31 cellular contexts compared by ENCODE assay signal in genomic region chr13:43846496-43846895, GRCh38. TPM values are rescaled to one million over a fixed set of nuclear protein-coding genes. Genes with fewer than 3 reads are reported as not detected.
A peak's percentile ranks its signal among the peaks of the same experiment; 100 is the strongest.
DNase-seq lines count a peak whose midpoint lies in the region; ATAC-seq and TF ChIP-seq lines count a peak whose summit lies in the region.
"Had no signal": no experiment of that assay in that cellular context is flagged by ENCODE, and none has a peak within 500 bp of the region (broad histone marks: within the 10 kb centered on the region; RNA-seq: fewer than 3 reads in every experiment).

No MANE protein-coding gene starts in this region.

- TF ChIP-seq CTCF in lower leg skin (IDR thresholded peaks at IDR 0.05): no peak

- no peak overlapping the region for H2BK12ac ChIP-seq in mesenchymal stem cell (ENCODE audit: low read length in 2 of 2)

- peaks cover 19% of the 10 kb centered on the region for H3K36me3 Mint-ChIP-seq in activated naive CD8-positive, alpha-beta T cell treated with anti-CD3 and anti-CD28 coated beads, Interleukin-2, amount 50 U/mL, for 24 hours (ENCODE audit: low read depth)

- no peak overlapping the region for H2BK15ac ChIP-seq in mesenchymal stem cell (ENCODE audit: low read depth, poor library complexity, severe bottlenecking)

- H3K14ac ChIP-seq in mesenchymal stem cell (ENCODE audit: low read length in 2 of 2): no peak overlapping the region

- H3K23ac ChIP-seq in mesenchymal stem cell (ENCODE audit: low read length in 2 of 2): no peak overlapping the region

- no peaks in the 10 kb centered on the region for H3K27me3 ChIP-seq in mesenchymal stem cell (ENCODE audit: control insufficient read depth in 1 of 2, insufficient read depth in 1 of 2, low read length in 2 of 2)
- H3K27me3 ChIP-seq: body of pancreas, hepatocyte, uterus had no signal

- no peak overlapping the region for H3K18ac ChIP-seq in mesenchymal stem cell (ENCODE audit: low read depth in 1 of 2, low read length in 2 of 2)

- no peak overlapping the region for H3K27ac Mint-ChIP-seq in activated naive CD8-positive, alpha-beta T cell treated with anti-CD3 and anti-CD28 coated beads, Interleukin-2, amount 50 U/mL, for 24 hours
- H3K27ac Mint-ChIP-seq: activated CD4-positive, alpha-beta T cell treated with anti-CD3 and anti-CD28 coated beads for 36 hours; activated naive CD8-positive, alpha-beta T cell treated with anti-CD3 and anti-CD28 coated beads for 36 hours; memory B cell had no signal

- no peaks in the 10 kb centered on the region for H3K27me3 Mint-ChIP-seq in activated naive CD8-positive, alpha-beta T cell treated with anti-CD3 and anti-CD28 coated beads, Interleukin-2, amount 50 U/mL, for 24 hours
- H3K27me3 Mint-ChIP-seq: activated naive CD8-positive, alpha-beta T cell treated with anti-CD3 and anti-CD28 coated beads for 36 hours; memory B cell had no signal

- DNase-seq in AG08395 (ENCODE audit: low spot score): peak; percentile 55
- DNase-seq in HCEC 1CT: peak; percentile 59
- peak; percentile 72 for DNase-seq in dedifferentiated amniotic fluid mesenchymal stem cell (ENCODE audit: extremely low spot score)
- peak; percentile 86 for DNase-seq in mesenchymal stem cell
- no peak for DNase-seq in lower leg skin (ENCODE audit: low spot score in 2 of 2)
- no peak for DNase-seq in activated naive CD8-positive, alpha-beta T cell treated with anti-CD3 and anti-CD28 coated beads, Interleukin-2, amount 50 U/mL, for 24 hours
- DNase-seq: activated CD4-positive, alpha-beta T cell treated with anti-CD3 and anti-CD28 coated beads for 36 hours; activated effector memory CD4-positive, alpha-beta T cell treated with anti-CD3 and anti-CD28 coated beads, Interleukin-2, amount 50 U/mL, for 16 hours; activated naive CD8-positive, alpha-beta T cell treated with anti-CD3 and anti-CD28 coated beads for 36 hours; activated T-cell treated with anti-CD3 and anti-CD28 coated beads, Interleukin-2, amount 50 U/mL, for 1 hour; body of pancreas; C1 segment of cervical spinal cord; Caco-2; cerebellar nuclear complex; DMS79 treated with DMSO at 0.1 percent for 48 hours; GOT3; left cardiac atrium; NCI-H1048; NCI-H187; NCI-H2171 treated with DMSO at 0.1 percent for 48 hours; NCI-H524 treated with DMSO at 0.1 percent for 48 hours; NK-92 treated with Interleukin-12 subunit alpha and Interleukin-12 subunit beta, amount 100 ng/mL, for 24 hours; PC-9; SHP77; stimulated activated naive CD4-positive, alpha-beta T cell treated with Interleukin-2 at 50 U/mL for 16 hours; uterus had no signal

- H3K9me3 Mint-ChIP-seq in activated naive CD8-positive, alpha-beta T cell treated with anti-CD3 and anti-CD28 coated beads, Interleukin-2, amount 50 U/mL, for 24 hours: peaks cover 18% of the 10 kb centered on the region

- no peak overlapping the region for H3K4me2 ChIP-seq in mesenchymal stem cell (ENCODE audit: low read length, poor library complexity, severe bottlenecking)
- H3K4me2 ChIP-seq: hepatocyte, PC-9 had no signal

- H3K4me1 ChIP-seq in mesenchymal stem cell (ENCODE audit: control insufficient read depth, insufficient read depth, low read depth, low read length): no peaks in the 10 kb centered on the region
- H3K4me1 ChIP-seq: body of pancreas, uterus had no signal

- H3K79me1 ChIP-seq in mesenchymal stem cell (replicated peaks; ENCODE audit: low read length, poor library complexity, severe bottlenecking): no peaks in the 10 kb centered on the region

- TF ChIP-seq POLR2A in lower leg skin (IDR thresholded peaks at IDR 0.05): no peak

- no peak overlapping the region for H3K4me3 Mint-ChIP-seq in activated naive CD8-positive, alpha-beta T cell treated with anti-CD3 and anti-CD28 coated beads, Interleukin-2, amount 50 U/mL, for 24 hours
- H3K4me3 Mint-ChIP-seq: activated CD4-positive, alpha-beta T cell treated with anti-CD3 and anti-CD28 coated beads for 36 hours; activated naive CD8-positive, alpha-beta T cell treated with anti-CD3 and anti-CD28 coated beads for 36 hours; memory B cell had no signal

- H3K36me3 ChIP-seq in mesenchymal stem cell (ENCODE audit: control insufficient read depth in 1 of 2, insufficient read depth in 2 of 2, low read depth in 1 of 2, low read length in 2 of 2): peaks cover 3 to 6% of the 10 kb centered on the region in 2 experiments
- H3K36me3 ChIP-seq: thoracic aorta, uterus had no signal

- H3K4me3 ChIP-seq in mesenchymal stem cell (ENCODE audit: insufficient read depth in 1 of 2, low read depth in 1 of 2, low read length in 2 of 2) (no peak overlapping the region), lower leg skin (ENCODE audit: low read depth, poor library complexity, severe bottlenecking) (no peak overlapping the region)
- H3K4me3 ChIP-seq: body of pancreas, hepatocyte, PC-9, thoracic aorta, uterus had no signal

- H2BK120ac ChIP-seq in mesenchymal stem cell (ENCODE audit: low read depth, low read length): no peak overlapping the region

- intact Hi-C loops in lower leg skin (cut with DNase I; ENCODE audit: low total_unique reads): no loop called here

- H2AFZ ChIP-seq in mesenchymal stem cell (ENCODE audit: low read depth, low read length): no peak overlapping the region
- H2AFZ ChIP-seq: hepatocyte, PC-9 had no signal

- H3K4me1 Mint-ChIP-seq in activated naive CD8-positive, alpha-beta T cell treated with anti-CD3 and anti-CD28 coated beads, Interleukin-2, amount 50 U/mL, for 24 hours: no peaks in the 10 kb centered on the region
- H3K4me1 Mint-ChIP-seq: activated CD4-positive, alpha-beta T cell treated with anti-CD3 and anti-CD28 coated beads for 36 hours; activated naive CD8-positive, alpha-beta T cell treated with anti-CD3 and anti-CD28 coated beads for 36 hours; memory B cell had no signal

- no peak overlapping the region for H4K91ac ChIP-seq in mesenchymal stem cell (ENCODE audit: low read length)

- no peak overlapping the region for H2AK5ac ChIP-seq in mesenchymal stem cell (ENCODE audit: low read length, severe bottlenecking)

- no peak overlapping the region for H4K8ac ChIP-seq in mesenchymal stem cell (ENCODE audit: low read length)

- WGBS in mesenchymal stem cell: no CpG with 5 or more reads among the region's 1 CpG
- WGBS in lower leg skin, 2 donors: 68 to 80% methylated on average over 1 of the region's 1 CpG

- no peak overlapping the region for H3K27ac ChIP-seq in mesenchymal stem cell (ENCODE audit: low read length, poor library complexity, severe bottlenecking)
- H3K27ac ChIP-seq: body of pancreas, hepatocyte, PC-9, thoracic aorta, uterus had no signal

- ATAC-seq in GM18870 (IDR thresholded peaks at IDR 0.05; ENCODE audit: unreplicated experiment) (no peak), GM18498 (IDR thresholded peaks at IDR 0.05; ENCODE audit: unreplicated experiment) (no peak)
- ATAC-seq in activated naive CD8-positive, alpha-beta T cell treated with anti-CD3 and anti-CD28 coated beads, Interleukin-2, amount 50 U/mL, for 24 hours: no peak
- ATAC-seq: activated CD4-positive, alpha-beta T cell treated with anti-CD3 and anti-CD28 coated beads for 36 hours; body of pancreas had no signal

- H2BK5ac ChIP-seq in mesenchymal stem cell (ENCODE audit: low read depth, low read length, poor library complexity, severe bottlenecking): no peak overlapping the region

- peaks cover 17% of the 10 kb centered on the region for H3K9me3 ChIP-seq in mesenchymal stem cell (ENCODE audit: control insufficient read depth, low read length)

- H3K4ac ChIP-seq in mesenchymal stem cell (ENCODE audit: low read depth in 1 of 2, low read length in 2 of 2): no peak overlapping the region

- peak overlapping the region; percentile 63 for H3K9ac ChIP-seq in mesenchymal stem cell (ENCODE audit: low read length)

RNA-seq across cellular contexts. Expression of gene CCDC122, which starts 33.0 kb away (rescaled TPM):
- polyA plus RNA-seq in mesenchymal stem cell (2013, experiment 1 of 2): 3.9 TPM
- polyA plus RNA-seq in mesenchymal stem cell (2013, experiment 2 of 2): 4.8 TPM
- 1 to 10 TPM; 1.3 to 5.1 (median 2.1) TPM for total RNA-seq in lower leg skin

RNA-seq across cellular contexts. Expression of gene LACC1, which starts 33.2 kb away (rescaled TPM):
- polyA plus RNA-seq in mesenchymal stem cell (2013, experiment 1 of 2): 14.7 TPM
- polyA plus RNA-seq in mesenchymal stem cell (2013, experiment 2 of 2): 15.3 TPM
- 1 to 10 TPM; 2.7 to 6.8 (median 4.3) TPM for total RNA-seq in lower leg skin

RNA-seq across cellular contexts. Expression of gene ENOX1, which starts 59.7 kb away (rescaled TPM):
- 4.8 TPM for polyA plus RNA-seq in mesenchymal stem cell (2013, experiment 1 of 2)
- polyA plus RNA-seq in mesenchymal stem cell (2013, experiment 2 of 2): 4.8 TPM
- total RNA-seq in lower leg skin: under 1 TPM; 0.11 to 0.52 (median 0.30) TPM
- total RNA-seq: activated naive CD8-positive, alpha-beta T cell treated with anti-CD3 and anti-CD28 coated beads for 36 hours had no signal

Comparison
In these comparisons a context has a peak if more than half of its experiments do, and no peak if none do; other contexts are left out.
1. DNase-seq: peak in AG08395 (single experiment), HCEC 1CT (single experiment), dedifferentiated amniotic fluid mesenchymal stem cell (single experiment) and mesenchymal stem cell (single experiment); none in lower leg skin (0 of 2) and activated naive CD8-positive, alpha-beta T cell treated with anti-CD3 and anti-CD28 coated beads, Interleukin-2, amount 50 U/mL, for 24 hours (single experiment).